In genomic region chr6:27297857-27298730, GRCh38 we compare ENCODE assay signal across 11 cellular contexts. TPM values are rescaled to one million over a fixed set of nuclear protein-coding genes. Genes with fewer than 3 reads are reported as not detected.
DNase-seq lines count a peak whose midpoint lies in the region; ATAC-seq and TF ChIP-seq lines count a peak whose summit lies in the region.
"Had no signal": no experiment of that assay in that cellular context is flagged by ENCODE, and none has a peak within 500 bp of the region (broad histone marks: within the 10 kb centered on the region; RNA-seq: fewer than 3 reads in every experiment).

No MANE protein-coding gene starts in this region.

- H3K36me3 ChIP-seq in MG63 (no peaks in the 10 kb centered on the region), ascending aorta (no peaks in the 10 kb centered on the region)
- no peaks in the 10 kb centered on the region for H3K36me3 ChIP-seq in effector memory CD4-positive, alpha-beta T cell (ENCODE audit: control insufficient read depth, insufficient read depth, low read length)
- H3K36me3 ChIP-seq: suprapubic skin had no signal

- peak overlapping the region; percentile 59 for H3K4me3 ChIP-seq in MG63
- peak overlapping the region; percentile 5 for H3K4me3 ChIP-seq in astrocyte of the spinal cord (ENCODE audit: low read depth, low read length)
- H3K4me3 ChIP-seq in ascending aorta = no peak overlapping the region
- no peak overlapping the region for H3K4me3 ChIP-seq in effector memory CD4-positive, alpha-beta T cell (ENCODE audit: insufficient read depth, low read depth, low read length, poor library complexity, severe bottlenecking)
- H3K4me3 ChIP-seq: suprapubic skin had no signal

- peaks cover 6% of the 10 kb centered on the region for H3K36me3 Mint-ChIP-seq in T-helper 1 cell treated with Interleukin-12 subunit alpha and Interleukin-12 subunit beta and Interleukin-4 antibody, amounts not matched to agents 30 μg/mL and 1 μg/mL, for 36 hours (ENCODE audit: low read depth)
- no peaks in the 10 kb centered on the region for H3K36me3 Mint-ChIP-seq in nephron progenitor cell (ENCODE audit: low read depth)

- peak overlapping the region; percentile 37 for H3K27ac Mint-ChIP-seq in T-helper 1 cell treated with Interleukin-12 subunit alpha and Interleukin-12 subunit beta and Interleukin-4 antibody, amounts not matched to agents 30 μg/mL and 1 μg/mL, for 36 hours
- H3K27ac Mint-ChIP-seq in nephron progenitor cell = no peak overlapping the region
- H3K27ac Mint-ChIP-seq: CD14-positive monocyte had no signal

- peaks cover 20% of the 10 kb centered on the region for H3K9me3 Mint-ChIP-seq in T-helper 1 cell treated with Interleukin-12 subunit alpha and Interleukin-12 subunit beta and Interleukin-4 antibody, amounts not matched to agents 30 μg/mL and 1 μg/mL, for 36 hours
- peaks cover 5% of the 10 kb centered on the region for H3K9me3 Mint-ChIP-seq in nephron progenitor cell

- no peak for ATAC-seq in GM21526 (IDR thresholded peaks at IDR 0.05; ENCODE audit: low FRiP score, unreplicated experiment)

- in situ Hi-C loops in astrocyte of the spinal cord (cut with HindIII; ENCODE audit: low sequenced_read_pairs) = no loop called here

- H3K4me3 Mint-ChIP-seq in T-helper 1 cell treated with Interleukin-12 subunit alpha and Interleukin-12 subunit beta and Interleukin-4 antibody, amounts not matched to agents 30 μg/mL and 1 μg/mL, for 36 hours = no peak overlapping the region
- H3K4me3 Mint-ChIP-seq in nephron progenitor cell = peak overlapping the region; percentile 95

- H3K27ac ChIP-seq in ascending aorta = no peak overlapping the region
- H3K27ac ChIP-seq in effector memory CD4-positive, alpha-beta T cell (ENCODE audit: insufficient read depth, low read length, poor library complexity, severe bottlenecking) = no peak overlapping the region
- H3K27ac ChIP-seq: suprapubic skin had no signal

- no peak for TF ChIP-seq CTCF in astrocyte of the spinal cord (IDR thresholded peaks at IDR 0.05; ENCODE audit: low read depth, low read length)
- no peak for TF ChIP-seq CTCF in nephron progenitor cell (IDR thresholded peaks at IDR 0.05)
- no peak for TF ChIP-seq CTCF in ascending aorta (IDR thresholded peaks at IDR 0.05)

- H3K4me1 Mint-ChIP-seq in T-helper 1 cell treated with Interleukin-12 subunit alpha and Interleukin-12 subunit beta and Interleukin-4 antibody, amounts not matched to agents 30 μg/mL and 1 μg/mL, for 36 hours (ENCODE audit: low read depth) = peaks cover 3% of the 10 kb centered on the region
- H3K4me1 Mint-ChIP-seq in nephron progenitor cell = peaks cover 37% of the 10 kb centered on the region
- H3K4me1 Mint-ChIP-seq: CD14-positive monocyte had no signal

- peaks cover 4% of the 10 kb centered on the region; the same call in 1 of the 2 replicates for H3K27me3 ChIP-seq in MG63
- H3K27me3 ChIP-seq in ascending aorta = no peaks in the 10 kb centered on the region
- peaks cover 75% of the 10 kb centered on the region for H3K27me3 ChIP-seq in effector memory CD4-positive, alpha-beta T cell (replicated peaks; ENCODE audit: control insufficient read depth, insufficient read depth, low read length, poor library complexity, severe bottlenecking)

- intact Hi-C loops in ascending aorta (cut with DNase I) = no loop called here

- DNase-seq in T-helper 1 cell = no peak
- DNase-seq in MG63 = peak; percentile 89
- peak; percentile 50 for DNase-seq in astrocyte of the spinal cord (ENCODE audit: low read depth, low spot score)
- DNase-seq in nephron progenitor cell = peak; percentile 60
- DNase-seq in ascending aorta (ENCODE audit: low spot score in 2 of 2) = no peak
- no peak for DNase-seq in effector memory CD4-positive, alpha-beta T cell
- DNase-seq: NCI-H2081 had no signal

- H3K27me3 Mint-ChIP-seq in T-helper 1 cell treated with Interleukin-12 subunit alpha and Interleukin-12 subunit beta and Interleukin-4 antibody, amounts not matched to agents 30 μg/mL and 1 μg/mL, for 36 hours (ENCODE audit: low read depth) = peaks cover 65% of the 10 kb centered on the region
- H3K27me3 Mint-ChIP-seq in nephron progenitor cell (ENCODE audit: low read depth, poor library complexity) = peaks cover 81% of the 10 kb centered on the region

- H3K9me3 ChIP-seq in MG63 (no peaks in the 10 kb centered on the region), ascending aorta (no peaks in the 10 kb centered on the region)
- H3K9me3 ChIP-seq in effector memory CD4-positive, alpha-beta T cell (ENCODE audit: control insufficient read depth, low read length) = peaks cover 5% of the 10 kb centered on the region
- H3K9me3 ChIP-seq: suprapubic skin had no signal

- no peaks in the 10 kb centered on the region for H3K4me1 ChIP-seq in ascending aorta
- no peaks in the 10 kb centered on the region for H3K4me1 ChIP-seq in effector memory CD4-positive, alpha-beta T cell (ENCODE audit: control insufficient read depth, insufficient read depth, low read length, poor library complexity, severe bottlenecking)

RNA-seq across cellular contexts. Expression of gene POM121L2, which starts 14.0 kb away (rescaled TPM):
- total RNA-seq in MG63 (2014; rRNA removed; shearing (Covaris generic); ENCODE audit: low replicate concordance) = not detected in 2 replicates
- total RNA-seq in ascending aorta = not detected
- total RNA-seq: suprapubic skin had no signal

RNA-seq across cellular contexts. Expression of gene PRSS16, which starts 50.6 kb away (rescaled TPM):
- 0.33 TPM in 1 of 2 replicates, not detected in the other for total RNA-seq in MG63 (2014; rRNA removed; shearing (Covaris generic); ENCODE audit: low replicate concordance)
- not detected for total RNA-seq in ascending aorta

Comparison
In these comparisons a context has a peak if more than half of its experiments do, and no peak if none do; other contexts are left out.
1. DNase-seq: peak in MG63 (single experiment), astrocyte of the spinal cord (single experiment) and nephron progenitor cell (single experiment); none in T-helper 1 cell (0 of 5), ascending aorta (0 of 2) and effector memory CD4-positive, alpha-beta T cell (0 of 3).
2. H3K4me3 ChIP-seq: peak in MG63 (single experiment) and astrocyte of the spinal cord (single experiment); none in ascending aorta (0 of 2) and effector memory CD4-positive, alpha-beta T cell (single experiment).